In the genomic region with DNA sequence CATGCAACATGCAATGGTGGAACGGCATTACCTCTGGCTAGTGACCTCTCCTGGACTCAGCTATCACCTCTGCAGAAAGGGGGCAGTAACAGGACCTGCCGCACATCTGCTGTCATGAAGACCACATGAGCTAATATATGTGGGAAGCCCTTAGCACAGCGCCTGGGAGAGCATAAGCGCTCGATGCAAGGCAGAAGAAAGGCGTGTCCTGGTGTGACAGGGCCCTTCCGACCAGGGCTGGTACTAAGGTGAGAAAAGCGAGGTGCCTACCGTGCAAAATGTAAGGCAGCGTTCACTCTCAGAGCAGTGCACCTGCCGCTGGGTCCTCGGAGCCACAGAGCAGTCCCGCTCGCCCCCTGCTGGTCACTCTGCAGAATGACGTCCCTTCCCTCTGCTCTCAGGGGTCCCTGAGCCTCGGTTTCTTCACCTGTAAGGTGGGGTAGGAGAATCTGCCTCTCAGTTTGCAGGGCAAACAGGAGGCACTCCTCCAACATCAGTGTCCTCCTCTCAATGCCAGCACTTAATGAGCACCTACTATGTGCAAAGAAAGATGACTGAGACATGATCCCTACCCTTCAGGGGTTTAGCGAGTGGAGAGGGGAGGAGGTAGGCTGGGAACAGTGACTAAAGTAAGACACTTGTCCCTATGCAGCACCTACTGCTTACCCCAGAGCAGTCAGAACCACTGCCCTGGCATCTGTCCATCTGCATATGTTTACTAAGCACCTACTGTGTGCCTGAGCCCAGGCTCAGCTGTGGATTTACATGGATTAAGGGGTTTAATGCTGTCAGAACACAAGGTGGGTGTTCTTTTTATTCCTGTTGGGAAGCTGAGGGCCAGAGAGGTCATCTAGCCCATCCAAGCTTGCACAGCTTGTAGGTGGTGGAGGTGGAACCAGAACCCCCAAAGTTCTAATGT, we compare ENCODE assay signal across 1 cellular context.
A peak's percentile ranks its signal among the peaks of the same experiment; 100 is the strongest.
TF ChIP-seq lines count a peak whose summit lies in the region.

No MANE protein-coding gene starts in this region.

TF ChIP-seq in HepG2, 621 proteins besides CTCF, POLR2A, EP300 and RAD21 (continued from another document and continues in another):
- TF ChIP-seq, protein P1, sequence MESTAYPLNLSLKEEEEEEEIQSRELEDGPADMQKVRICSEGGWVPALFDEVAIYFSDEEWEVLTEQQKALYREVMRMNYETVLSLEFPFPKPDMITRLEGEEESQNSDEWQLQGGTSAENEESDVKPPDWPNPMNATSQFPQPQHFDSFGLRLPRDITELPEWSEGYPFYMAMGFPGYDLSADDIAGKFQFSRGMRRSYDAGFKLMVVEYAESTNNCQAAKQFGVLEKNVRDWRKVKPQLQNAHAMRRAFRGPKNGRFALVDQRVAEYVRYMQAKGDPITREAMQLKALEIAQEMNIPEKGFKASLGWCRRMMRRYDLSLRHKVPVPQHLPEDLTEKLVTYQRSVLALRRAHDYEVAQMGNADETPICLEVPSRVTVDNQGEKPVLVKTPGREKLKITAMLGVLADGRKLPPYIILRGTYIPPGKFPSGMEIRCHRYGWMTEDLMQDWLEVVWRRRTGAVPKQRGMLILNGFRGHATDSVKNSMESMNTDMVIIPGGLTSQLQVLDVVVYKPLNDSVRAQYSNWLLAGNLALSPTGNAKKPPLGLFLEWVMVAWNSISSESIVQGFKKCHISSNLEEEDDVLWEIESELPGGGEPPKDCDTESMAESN (CRISPR knock-in tag; conservative IDR thresholded peaks at IDR 0.05): 0 out of 2 replicates have a peak, but pooled peaks have one; percentile 37
- TF ChIP-seq, protein P2, sequence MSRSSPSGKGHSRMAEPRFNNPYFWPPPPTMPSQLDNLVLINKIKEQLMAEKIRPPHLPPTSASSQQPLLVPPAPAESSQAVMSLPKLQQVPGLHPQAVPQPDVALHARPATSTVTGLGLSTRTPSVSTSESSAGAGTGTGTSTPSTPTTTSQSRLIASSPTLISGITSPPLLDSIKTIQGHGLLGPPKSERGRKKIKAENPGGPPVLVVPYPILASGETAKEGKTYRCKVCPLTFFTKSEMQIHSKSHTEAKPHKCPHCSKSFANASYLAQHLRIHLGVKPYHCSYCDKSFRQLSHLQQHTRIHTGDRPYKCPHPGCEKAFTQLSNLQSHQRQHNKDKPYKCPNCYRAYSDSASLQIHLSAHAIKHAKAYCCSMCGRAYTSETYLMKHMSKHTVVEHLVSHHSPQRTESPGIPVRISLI (CRISPR knock-in tag; IDR thresholded peaks at IDR 0.05; ENCODE audit: borderline replicate concordance): 0 out of 2 replicates have a peak, but pooled peaks have one; percentile 38
- TF ChIP-seq, protein P3, sequence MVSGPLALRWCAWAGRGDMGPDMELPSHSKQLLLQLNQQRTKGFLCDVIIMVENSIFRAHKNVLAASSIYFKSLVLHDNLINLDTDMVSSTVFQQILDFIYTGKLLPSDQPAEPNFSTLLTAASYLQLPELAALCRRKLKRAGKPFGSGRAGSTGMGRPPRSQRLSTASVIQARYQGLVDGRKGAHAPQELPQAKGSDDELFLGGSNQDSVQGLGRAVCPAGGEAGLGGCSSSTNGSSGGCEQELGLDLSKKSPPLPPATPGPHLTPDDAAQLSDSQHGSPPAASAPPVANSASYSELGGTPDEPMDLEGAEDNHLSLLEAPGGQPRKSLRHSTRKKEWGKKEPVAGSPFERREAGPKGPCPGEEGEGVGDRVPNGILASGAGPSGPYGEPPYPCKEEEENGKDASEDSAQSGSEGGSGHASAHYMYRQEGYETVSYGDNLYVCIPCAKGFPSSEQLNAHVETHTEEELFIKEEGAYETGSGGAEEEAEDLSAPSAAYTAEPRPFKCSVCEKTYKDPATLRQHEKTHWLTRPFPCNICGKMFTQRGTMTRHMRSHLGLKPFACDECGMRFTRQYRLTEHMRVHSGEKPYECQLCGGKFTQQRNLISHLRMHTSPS (CRISPR knock-in tag; IDR thresholded peaks at IDR 0.05; ENCODE audit: low read depth): no peak; the same call in 1 of the 2 replicates
- TF ChIP-seq, protein P4, sequence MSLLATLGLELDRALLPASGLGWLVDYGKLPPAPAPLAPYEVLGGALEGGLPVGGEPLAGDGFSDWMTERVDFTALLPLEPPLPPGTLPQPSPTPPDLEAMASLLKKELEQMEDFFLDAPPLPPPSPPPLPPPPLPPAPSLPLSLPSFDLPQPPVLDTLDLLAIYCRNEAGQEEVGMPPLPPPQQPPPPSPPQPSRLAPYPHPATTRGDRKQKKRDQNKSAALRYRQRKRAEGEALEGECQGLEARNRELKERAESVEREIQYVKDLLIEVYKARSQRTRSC (CRISPR knock-in tag; IDR thresholded peaks at IDR 0.05; ENCODE audit: low read depth): 0 out of 2 replicates have a peak, but pooled peaks have one; percentile 84
- peak; percentile 53 for TF ChIP-seq TBL1XR1 (IDR thresholded peaks at IDR 0.05; ENCODE audit: borderline replicate concordance, low read length, partially characterized antibody)
- TF ChIP-seq ZNF430 (CRISPR knock-in tag; IDR thresholded peaks at IDR 0.05): no peak
- TF ChIP-seq, protein P5, sequence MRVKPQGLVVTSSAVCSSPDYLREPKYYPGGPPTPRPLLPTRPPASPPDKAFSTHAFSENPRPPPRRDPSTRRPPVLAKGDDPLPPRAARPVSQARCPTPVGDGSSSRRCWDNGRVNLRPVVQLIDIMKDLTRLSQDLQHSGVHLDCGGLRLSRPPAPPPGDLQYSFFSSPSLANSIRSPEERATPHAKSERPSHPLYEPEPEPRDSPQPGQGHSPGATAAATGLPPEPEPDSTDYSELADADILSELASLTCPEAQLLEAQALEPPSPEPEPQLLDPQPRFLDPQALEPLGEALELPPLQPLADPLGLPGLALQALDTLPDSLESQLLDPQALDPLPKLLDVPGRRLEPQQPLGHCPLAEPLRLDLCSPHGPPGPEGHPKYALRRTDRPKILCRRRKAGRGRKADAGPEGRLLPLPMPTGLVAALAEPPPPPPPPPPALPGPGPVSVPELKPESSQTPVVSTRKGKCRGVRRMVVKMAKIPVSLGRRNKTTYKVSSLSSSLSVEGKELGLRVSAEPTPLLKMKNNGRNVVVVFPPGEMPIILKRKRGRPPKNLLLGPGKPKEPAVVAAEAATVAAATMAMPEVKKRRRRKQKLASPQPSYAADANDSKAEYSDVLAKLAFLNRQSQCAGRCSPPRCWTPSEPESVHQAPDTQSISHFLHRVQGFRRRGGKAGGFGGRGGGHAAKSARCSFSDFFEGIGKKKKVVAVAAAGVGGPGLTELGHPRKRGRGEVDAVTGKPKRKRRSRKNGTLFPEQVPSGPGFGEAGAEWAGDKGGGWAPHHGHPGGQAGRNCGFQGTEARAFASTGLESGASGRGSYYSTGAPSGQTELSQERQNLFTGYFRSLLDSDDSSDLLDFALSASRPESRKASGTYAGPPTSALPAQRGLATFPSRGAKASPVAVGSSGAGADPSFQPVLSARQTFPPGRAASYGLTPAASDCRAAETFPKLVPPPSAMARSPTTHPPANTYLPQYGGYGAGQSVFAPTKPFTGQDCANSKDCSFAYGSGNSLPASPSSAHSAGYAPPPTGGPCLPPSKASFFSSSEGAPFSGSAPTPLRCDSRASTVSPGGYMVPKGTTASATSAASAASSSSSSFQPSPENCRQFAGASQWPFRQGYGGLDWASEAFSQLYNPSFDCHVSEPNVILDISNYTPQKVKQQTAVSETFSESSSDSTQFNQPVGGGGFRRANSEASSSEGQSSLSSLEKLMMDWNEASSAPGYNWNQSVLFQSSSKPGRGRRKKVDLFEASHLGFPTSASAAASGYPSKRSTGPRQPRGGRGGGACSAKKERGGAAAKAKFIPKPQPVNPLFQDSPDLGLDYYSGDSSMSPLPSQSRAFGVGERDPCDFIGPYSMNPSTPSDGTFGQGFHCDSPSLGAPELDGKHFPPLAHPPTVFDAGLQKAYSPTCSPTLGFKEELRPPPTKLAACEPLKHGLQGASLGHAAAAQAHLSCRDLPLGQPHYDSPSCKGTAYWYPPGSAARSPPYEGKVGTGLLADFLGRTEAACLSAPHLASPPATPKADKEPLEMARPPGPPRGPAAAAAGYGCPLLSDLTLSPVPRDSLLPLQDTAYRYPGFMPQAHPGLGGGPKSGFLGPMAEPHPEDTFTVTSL (CRISPR knock-in tag; IDR thresholded peaks at IDR 0.05; ENCODE audit: borderline replicate concordance): no peak
- TF ChIP-seq, protein P6, sequence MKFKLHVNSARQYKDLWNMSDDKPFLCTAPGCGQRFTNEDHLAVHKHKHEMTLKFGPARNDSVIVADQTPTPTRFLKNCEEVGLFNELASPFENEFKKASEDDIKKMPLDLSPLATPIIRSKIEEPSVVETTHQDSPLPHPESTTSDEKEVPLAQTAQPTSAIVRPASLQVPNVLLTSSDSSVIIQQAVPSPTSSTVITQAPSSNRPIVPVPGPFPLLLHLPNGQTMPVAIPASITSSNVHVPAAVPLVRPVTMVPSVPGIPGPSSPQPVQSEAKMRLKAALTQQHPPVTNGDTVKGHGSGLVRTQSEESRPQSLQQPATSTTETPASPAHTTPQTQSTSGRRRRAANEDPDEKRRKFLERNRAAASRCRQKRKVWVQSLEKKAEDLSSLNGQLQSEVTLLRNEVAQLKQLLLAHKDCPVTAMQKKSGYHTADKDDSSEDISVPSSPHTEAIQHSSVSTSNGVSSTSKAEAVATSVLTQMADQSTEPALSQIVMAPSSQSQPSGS (CRISPR knock-in tag; IDR thresholded peaks at IDR 0.05): peak; percentile 89
- TF ChIP-seq NR2C2 (CRISPR knock-in tag; IDR thresholded peaks at IDR 0.05; ENCODE audit: borderline replicate concordance): no peak
- TF ChIP-seq ELF3 (CRISPR knock-in tag; IDR thresholded peaks at IDR 0.05): peak; percentile 72
- TF ChIP-seq ZNF136 (CRISPR knock-in tag; IDR thresholded peaks at IDR 0.05; ENCODE audit: low read depth): peak; percentile 22; the same call in 1 of the 2 replicates
- TF ChIP-seq ZNF556 (CRISPR knock-in tag; IDR thresholded peaks at IDR 0.05; ENCODE audit: borderline replicate concordance): peak; percentile 97
- TF ChIP-seq, protein P7, sequence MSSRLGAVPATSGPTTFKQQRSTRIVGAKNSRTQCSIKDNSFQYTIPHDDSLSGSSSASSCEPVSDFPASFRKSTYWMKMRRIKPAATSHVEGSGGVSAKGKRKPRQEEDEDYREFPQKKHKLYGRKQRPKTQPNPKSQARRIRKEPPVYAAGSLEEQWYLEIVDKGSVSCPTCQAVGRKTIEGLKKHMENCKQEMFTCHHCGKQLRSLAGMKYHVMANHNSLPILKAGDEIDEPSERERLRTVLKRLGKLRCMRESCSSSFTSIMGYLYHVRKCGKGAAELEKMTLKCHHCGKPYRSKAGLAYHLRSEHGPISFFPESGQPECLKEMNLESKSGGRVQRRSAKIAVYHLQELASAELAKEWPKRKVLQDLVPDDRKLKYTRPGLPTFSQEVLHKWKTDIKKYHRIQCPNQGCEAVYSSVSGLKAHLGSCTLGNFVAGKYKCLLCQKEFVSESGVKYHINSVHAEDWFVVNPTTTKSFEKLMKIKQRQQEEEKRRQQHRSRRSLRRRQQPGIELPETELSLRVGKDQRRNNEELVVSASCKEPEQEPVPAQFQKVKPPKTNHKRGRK (CRISPR knock-in tag; IDR thresholded peaks at IDR 0.05): 0 out of 2 replicates have a peak, but pooled peaks have one; percentile 30
- TF ChIP-seq MIER3 (CRISPR knock-in tag; IDR thresholded peaks at IDR 0.05; ENCODE audit: borderline replicate concordance): peak; percentile 97
- no peak for TF ChIP-seq ZNF570 (CRISPR knock-in tag; IDR thresholded peaks at IDR 0.05; ENCODE audit: borderline replicate concordance)
- 0 out of 2 replicates have a peak, but pooled peaks have one; percentile 37 for TF ChIP-seq ZKSCAN5 (CRISPR knock-in tag; IDR thresholded peaks at IDR 0.05)
- TF ChIP-seq REXO4 (CRISPR knock-in tag; IDR thresholded peaks at IDR 0.05; ENCODE audit: borderline replicate concordance): no peak
- TF ChIP-seq SAP130 (CRISPR knock-in tag; IDR thresholded peaks at IDR 0.05; ENCODE audit: low read depth): peak; percentile 60
- no peak for TF ChIP-seq PHF20 (CRISPR knock-in tag; IDR thresholded peaks at IDR 0.05)
- TF ChIP-seq CENPT (CRISPR knock-in tag; IDR thresholded peaks at IDR 0.05; ENCODE audit: low read depth): no peak
- TF ChIP-seq CHCHD3 (CRISPR knock-in tag; IDR thresholded peaks at IDR 0.05): no peak
- TF ChIP-seq TBX2 (CRISPR knock-in tag; IDR thresholded peaks at IDR 0.05; ENCODE audit: borderline replicate concordance): peak; percentile 67; the same call in 1 of the 2 replicates
- TF ChIP-seq GATAD1 (CRISPR knock-in tag; IDR thresholded peaks at IDR 0.05): peak; percentile 60; the same call in 1 of the 2 replicates
- TF ChIP-seq SMAD1 (CRISPR knock-in tag; IDR thresholded peaks at IDR 0.05; ENCODE audit: borderline replicate concordance, low read depth): peak; percentile 81; the same call in 1 of the 2 replicates
- no peak for TF ChIP-seq PCBP2 (optimal IDR thresholded peaks at IDR 0.05; ENCODE audit: low read depth, low read length, poor library complexity, severe bottlenecking)
- peak; percentile 60; the same call in 1 of the 2 replicates for TF ChIP-seq SP4 (CRISPR knock-in tag; IDR thresholded peaks at IDR 0.05)
- TF ChIP-seq, protein P8, sequence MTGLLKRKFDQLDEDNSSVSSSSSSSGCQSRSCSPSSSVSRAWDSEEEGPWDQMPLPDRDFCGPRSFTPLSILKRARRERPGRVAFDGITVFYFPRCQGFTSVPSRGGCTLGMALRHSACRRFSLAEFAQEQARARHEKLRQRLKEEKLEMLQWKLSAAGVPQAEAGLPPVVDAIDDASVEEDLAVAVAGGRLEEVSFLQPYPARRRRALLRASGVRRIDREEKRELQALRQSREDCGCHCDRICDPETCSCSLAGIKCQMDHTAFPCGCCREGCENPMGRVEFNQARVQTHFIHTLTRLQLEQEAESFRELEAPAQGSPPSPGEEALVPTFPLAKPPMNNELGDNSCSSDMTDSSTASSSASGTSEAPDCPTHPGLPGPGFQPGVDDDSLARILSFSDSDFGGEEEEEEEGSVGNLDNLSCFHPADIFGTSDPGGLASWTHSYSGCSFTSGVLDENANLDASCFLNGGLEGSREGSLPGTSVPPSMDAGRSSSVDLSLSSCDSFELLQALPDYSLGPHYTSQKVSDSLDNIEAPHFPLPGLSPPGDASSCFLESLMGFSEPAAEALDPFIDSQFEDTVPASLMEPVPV (CRISPR knock-in tag; IDR thresholded peaks at IDR 0.05): no peak; the same call in 1 of the 2 replicates
- peak; percentile 48; the same call in 1 of the 2 replicates for TF ChIP-seq SPEN (CRISPR knock-in tag; IDR thresholded peaks at IDR 0.05; ENCODE audit: low read depth)
- peak; percentile 38 for TF ChIP-seq ZEB1 (IDR thresholded peaks at IDR 0.05; ENCODE audit: insufficient replicate concordance, low read depth)
- no peak for TF ChIP-seq SRSF9 (IDR thresholded peaks at IDR 0.05; ENCODE audit: borderline replicate concordance, insufficient read depth, low read depth, low read length, poor library complexity, severe bottlenecking)
- TF ChIP-seq, protein P9, sequence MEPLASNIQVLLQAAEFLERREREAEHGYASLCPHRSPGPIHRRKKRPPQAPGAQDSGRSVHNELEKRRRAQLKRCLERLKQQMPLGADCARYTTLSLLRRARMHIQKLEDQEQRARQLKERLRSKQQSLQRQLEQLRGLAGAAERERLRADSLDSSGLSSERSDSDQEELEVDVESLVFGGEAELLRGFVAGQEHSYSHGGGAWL (CRISPR knock-in tag; IDR thresholded peaks at IDR 0.05): peak; percentile 47; the same call in 1 of the 2 replicates
- peak; percentile 52; the same call in 1 of the 2 replicates for TF ChIP-seq KDM3A (CRISPR knock-in tag; IDR thresholded peaks at IDR 0.05; ENCODE audit: low read depth)
- peak; percentile 96; the same call in 1 of the 2 replicates for TF ChIP-seq ZNF124 (CRISPR knock-in tag; IDR thresholded peaks at IDR 0.05)
- TF ChIP-seq TAF15 (IDR thresholded peaks at IDR 0.05; ENCODE audit: low read depth, low read length, poor library complexity, severe bottlenecking): no peak
- no peak for TF ChIP-seq ZNF101 (CRISPR knock-in tag; IDR thresholded peaks at IDR 0.05; ENCODE audit: borderline replicate concordance, low read depth)
- TF ChIP-seq KLF16 (CRISPR knock-in tag; IDR thresholded peaks at IDR 0.05): peak in 1 of 2 experiments; percentile 78; a peak in 1 of 4 replicates
- TF ChIP-seq ZNF251 (CRISPR knock-in tag; IDR thresholded peaks at IDR 0.05): no peak
